ENCODE assay signal across 1 cellular context in the genomic region with DNA sequence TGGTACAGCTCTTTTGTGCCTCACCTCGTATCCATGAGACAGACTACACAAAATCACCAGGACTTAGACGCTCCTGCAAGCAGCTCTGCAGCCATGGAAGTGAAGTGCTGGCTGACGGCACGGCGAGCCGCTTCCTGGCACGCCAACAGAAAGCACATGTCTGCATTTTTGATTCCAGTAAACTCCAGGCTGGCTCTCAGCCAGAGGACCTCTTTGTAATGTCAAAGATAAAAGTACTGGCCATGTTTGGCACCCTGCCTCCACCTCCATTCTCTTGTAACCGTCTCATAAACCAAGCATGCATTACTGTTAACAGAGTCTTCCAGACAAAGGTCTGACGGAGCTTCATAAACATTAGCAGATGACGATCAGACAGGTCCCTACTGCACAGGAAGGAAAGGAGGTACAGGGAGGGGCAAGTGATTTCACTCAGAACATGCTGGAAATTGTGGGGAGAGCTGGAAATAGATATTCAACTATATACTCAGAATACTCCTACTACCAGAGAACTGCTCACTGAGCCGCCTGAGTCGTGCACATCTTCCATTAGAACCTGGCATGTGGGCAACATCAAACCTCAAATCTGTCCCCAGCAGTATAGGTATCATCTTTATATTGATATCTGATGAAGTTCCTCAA.
TF ChIP-seq lines count a peak whose summit lies in the region.

No MANE protein-coding gene starts in this region.

TF ChIP-seq in K562, 482 proteins besides CTCF, POLR2A, EP300 and RAD21 (continued from another document):
- TF ChIP-seq, protein P1, sequence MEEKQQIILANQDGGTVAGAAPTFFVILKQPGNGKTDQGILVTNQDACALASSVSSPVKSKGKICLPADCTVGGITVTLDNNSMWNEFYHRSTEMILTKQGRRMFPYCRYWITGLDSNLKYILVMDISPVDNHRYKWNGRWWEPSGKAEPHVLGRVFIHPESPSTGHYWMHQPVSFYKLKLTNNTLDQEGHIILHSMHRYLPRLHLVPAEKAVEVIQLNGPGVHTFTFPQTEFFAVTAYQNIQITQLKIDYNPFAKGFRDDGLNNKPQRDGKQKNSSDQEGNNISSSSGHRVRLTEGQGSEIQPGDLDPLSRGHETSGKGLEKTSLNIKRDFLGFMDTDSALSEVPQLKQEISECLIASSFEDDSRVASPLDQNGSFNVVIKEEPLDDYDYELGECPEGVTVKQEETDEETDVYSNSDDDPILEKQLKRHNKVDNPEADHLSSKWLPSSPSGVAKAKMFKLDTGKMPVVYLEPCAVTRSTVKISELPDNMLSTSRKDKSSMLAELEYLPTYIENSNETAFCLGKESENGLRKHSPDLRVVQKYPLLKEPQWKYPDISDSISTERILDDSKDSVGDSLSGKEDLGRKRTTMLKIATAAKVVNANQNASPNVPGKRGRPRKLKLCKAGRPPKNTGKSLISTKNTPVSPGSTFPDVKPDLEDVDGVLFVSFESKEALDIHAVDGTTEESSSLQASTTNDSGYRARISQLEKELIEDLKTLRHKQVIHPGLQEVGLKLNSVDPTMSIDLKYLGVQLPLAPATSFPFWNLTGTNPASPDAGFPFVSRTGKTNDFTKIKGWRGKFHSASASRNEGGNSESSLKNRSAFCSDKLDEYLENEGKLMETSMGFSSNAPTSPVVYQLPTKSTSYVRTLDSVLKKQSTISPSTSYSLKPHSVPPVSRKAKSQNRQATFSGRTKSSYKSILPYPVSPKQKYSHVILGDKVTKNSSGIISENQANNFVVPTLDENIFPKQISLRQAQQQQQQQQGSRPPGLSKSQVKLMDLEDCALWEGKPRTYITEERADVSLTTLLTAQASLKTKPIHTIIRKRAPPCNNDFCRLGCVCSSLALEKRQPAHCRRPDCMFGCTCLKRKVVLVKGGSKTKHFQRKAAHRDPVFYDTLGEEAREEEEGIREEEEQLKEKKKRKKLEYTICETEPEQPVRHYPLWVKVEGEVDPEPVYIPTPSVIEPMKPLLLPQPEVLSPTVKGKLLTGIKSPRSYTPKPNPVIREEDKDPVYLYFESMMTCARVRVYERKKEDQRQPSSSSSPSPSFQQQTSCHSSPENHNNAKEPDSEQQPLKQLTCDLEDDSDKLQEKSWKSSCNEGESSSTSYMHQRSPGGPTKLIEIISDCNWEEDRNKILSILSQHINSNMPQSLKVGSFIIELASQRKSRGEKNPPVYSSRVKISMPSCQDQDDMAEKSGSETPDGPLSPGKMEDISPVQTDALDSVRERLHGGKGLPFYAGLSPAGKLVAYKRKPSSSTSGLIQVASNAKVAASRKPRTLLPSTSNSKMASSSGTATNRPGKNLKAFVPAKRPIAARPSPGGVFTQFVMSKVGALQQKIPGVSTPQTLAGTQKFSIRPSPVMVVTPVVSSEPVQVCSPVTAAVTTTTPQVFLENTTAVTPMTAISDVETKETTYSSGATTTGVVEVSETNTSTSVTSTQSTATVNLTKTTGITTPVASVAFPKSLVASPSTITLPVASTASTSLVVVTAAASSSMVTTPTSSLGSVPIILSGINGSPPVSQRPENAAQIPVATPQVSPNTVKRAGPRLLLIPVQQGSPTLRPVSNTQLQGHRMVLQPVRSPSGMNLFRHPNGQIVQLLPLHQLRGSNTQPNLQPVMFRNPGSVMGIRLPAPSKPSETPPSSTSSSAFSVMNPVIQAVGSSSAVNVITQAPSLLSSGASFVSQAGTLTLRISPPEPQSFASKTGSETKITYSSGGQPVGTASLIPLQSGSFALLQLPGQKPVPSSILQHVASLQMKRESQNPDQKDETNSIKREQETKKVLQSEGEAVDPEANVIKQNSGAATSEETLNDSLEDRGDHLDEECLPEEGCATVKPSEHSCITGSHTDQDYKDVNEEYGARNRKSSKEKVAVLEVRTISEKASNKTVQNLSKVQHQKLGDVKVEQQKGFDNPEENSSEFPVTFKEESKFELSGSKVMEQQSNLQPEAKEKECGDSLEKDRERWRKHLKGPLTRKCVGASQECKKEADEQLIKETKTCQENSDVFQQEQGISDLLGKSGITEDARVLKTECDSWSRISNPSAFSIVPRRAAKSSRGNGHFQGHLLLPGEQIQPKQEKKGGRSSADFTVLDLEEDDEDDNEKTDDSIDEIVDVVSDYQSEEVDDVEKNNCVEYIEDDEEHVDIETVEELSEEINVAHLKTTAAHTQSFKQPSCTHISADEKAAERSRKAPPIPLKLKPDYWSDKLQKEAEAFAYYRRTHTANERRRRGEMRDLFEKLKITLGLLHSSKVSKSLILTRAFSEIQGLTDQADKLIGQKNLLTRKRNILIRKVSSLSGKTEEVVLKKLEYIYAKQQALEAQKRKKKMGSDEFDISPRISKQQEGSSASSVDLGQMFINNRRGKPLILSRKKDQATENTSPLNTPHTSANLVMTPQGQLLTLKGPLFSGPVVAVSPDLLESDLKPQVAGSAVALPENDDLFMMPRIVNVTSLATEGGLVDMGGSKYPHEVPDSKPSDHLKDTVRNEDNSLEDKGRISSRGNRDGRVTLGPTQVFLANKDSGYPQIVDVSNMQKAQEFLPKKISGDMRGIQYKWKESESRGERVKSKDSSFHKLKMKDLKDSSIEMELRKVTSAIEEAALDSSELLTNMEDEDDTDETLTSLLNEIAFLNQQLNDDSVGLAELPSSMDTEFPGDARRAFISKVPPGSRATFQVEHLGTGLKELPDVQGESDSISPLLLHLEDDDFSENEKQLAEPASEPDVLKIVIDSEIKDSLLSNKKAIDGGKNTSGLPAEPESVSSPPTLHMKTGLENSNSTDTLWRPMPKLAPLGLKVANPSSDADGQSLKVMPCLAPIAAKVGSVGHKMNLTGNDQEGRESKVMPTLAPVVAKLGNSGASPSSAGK (IDR thresholded peaks at IDR 0.05) = peak; percentile 57
- TF ChIP-seq ETV1 (tag; conservative IDR thresholded peaks at IDR 0.05; ENCODE audit: low read depth) (0 out of 2 replicates have a peak, but pooled peaks have one; percentile 12), RBM17 (IDR thresholded peaks at IDR 0.05; ENCODE audit: borderline replicate concordance, low read depth, low read length) (no peak), DNMT1 (IDR thresholded peaks at IDR 0.05) (no peak), RBM22 (IDR thresholded peaks at IDR 0.05; ENCODE audit: low read depth, low read length, poor library complexity, severe bottlenecking) (peak; percentile 13), CXXC5 (CRISPR knock-in tag; IDR thresholded peaks at IDR 0.05) (0 out of 2 replicates have a peak, but pooled peaks have one; percentile 38), ZNF253 (CRISPR knock-in tag; conservative IDR thresholded peaks at IDR 0.05) (no peak), HEY1 (CRISPR knock-in tag; IDR thresholded peaks at IDR 0.05; ENCODE audit: borderline replicate concordance) (no peak), ILK (tag; IDR thresholded peaks at IDR 0.05; ENCODE audit: borderline replicate concordance, low read depth) (no peak), RFX5 (IDR thresholded peaks at IDR 0.05; ENCODE audit: low read depth, low read length) (no peak), FOXK2 (conservative IDR thresholded peaks at IDR 0.05 in 1 of 2, IDR thresholded peaks at IDR 0.05 in 1 of 2; ENCODE audit: low read depth in 2 of 2) (peak in 1 of 2 experiments; percentile 47; a peak in 2 of 4 replicates), ELF1 (tag; IDR thresholded peaks at IDR 0.05) (no peak), GABPB1 (CRISPR knock-in tag; IDR thresholded peaks at IDR 0.05) (no peak)
- TF ChIP-seq, protein P2, sequence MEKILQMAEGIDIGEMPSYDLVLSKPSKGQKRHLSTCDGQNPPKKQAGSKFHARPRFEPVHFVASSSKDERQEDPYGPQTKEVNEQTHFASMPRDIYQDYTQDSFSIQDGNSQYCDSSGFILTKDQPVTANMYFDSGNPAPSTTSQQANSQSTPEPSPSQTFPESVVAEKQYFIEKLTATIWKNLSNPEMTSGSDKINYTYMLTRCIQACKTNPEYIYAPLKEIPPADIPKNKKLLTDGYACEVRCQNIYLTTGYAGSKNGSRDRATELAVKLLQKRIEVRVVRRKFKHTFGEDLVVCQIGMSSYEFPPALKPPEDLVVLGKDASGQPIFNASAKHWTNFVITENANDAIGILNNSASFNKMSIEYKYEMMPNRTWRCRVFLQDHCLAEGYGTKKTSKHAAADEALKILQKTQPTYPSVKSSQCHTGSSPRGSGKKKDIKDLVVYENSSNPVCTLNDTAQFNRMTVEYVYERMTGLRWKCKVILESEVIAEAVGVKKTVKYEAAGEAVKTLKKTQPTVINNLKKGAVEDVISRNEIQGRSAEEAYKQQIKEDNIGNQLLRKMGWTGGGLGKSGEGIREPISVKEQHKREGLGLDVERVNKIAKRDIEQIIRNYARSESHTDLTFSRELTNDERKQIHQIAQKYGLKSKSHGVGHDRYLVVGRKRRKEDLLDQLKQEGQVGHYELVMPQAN (IDR thresholded peaks at IDR 0.05; ENCODE audit: borderline replicate concordance) = peak; percentile 51; the same call in 1 of the 2 replicates
- TF ChIP-seq, protein P3, sequence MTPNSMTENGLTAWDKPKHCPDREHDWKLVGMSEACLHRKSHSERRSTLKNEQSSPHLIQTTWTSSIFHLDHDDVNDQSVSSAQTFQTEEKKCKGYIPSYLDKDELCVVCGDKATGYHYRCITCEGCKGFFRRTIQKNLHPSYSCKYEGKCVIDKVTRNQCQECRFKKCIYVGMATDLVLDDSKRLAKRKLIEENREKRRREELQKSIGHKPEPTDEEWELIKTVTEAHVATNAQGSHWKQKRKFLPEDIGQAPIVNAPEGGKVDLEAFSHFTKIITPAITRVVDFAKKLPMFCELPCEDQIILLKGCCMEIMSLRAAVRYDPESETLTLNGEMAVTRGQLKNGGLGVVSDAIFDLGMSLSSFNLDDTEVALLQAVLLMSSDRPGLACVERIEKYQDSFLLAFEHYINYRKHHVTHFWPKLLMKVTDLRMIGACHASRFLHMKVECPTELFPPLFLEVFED (CRISPR knock-in tag; conservative IDR thresholded peaks at IDR 0.05) = no peak
- TF ChIP-seq, protein P4, sequence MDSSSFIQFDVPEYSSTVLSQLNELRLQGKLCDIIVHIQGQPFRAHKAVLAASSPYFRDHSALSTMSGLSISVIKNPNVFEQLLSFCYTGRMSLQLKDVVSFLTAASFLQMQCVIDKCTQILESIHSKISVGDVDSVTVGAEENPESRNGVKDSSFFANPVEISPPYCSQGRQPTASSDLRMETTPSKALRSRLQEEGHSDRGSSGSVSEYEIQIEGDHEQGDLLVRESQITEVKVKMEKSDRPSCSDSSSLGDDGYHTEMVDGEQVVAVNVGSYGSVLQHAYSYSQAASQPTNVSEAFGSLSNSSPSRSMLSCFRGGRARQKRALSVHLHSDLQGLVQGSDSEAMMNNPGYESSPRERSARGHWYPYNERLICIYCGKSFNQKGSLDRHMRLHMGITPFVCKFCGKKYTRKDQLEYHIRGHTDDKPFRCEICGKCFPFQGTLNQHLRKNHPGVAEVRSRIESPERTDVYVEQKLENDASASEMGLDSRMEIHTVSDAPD (CRISPR knock-in tag; IDR thresholded peaks at IDR 0.05) = no peak
